16 cellular contexts compared by ENCODE assay signal in the genomic region with DNA sequence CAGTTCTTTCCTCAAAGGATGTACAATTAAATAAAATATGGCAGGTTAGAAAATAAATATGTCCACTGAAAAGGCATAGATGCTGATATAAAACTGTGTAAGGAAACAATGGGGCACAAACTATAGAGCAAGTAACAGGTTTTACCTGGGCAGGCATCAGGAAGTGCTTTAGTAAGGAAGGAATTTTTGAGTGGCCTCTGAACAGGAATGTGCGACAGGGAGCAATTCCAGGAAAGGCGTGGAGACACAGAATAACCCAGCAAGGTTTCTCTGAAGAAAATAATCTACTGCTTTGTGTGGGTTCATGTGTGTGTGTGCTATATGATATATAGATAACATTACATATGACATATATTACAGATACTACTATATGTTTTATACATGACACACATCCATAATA.
"Had no signal": no experiment of that assay in that cellular context is flagged by ENCODE, and none has a peak within 500 bp of the region (broad histone marks: within the 10 kb centered on the region; RNA-seq: fewer than 3 reads in every experiment).

No MANE protein-coding gene starts in this region.

- H3K36me3 ChIP-seq: esophagus muscularis mucosa, gastroesophageal sphincter, heart left ventricle, neural progenitor cell, prostate gland, transverse colon, vagina had no signal

- ATAC-seq: activated naive CD8-positive, alpha-beta T cell treated with anti-CD3 and anti-CD28 coated beads, Interleukin-2, amount 50 U/mL, for 24 hours; gastroesophageal sphincter; heart left ventricle; right cardiac atrium; WTC11 had no signal

- H3K27me3 ChIP-seq: esophagus muscularis mucosa, gastroesophageal sphincter, neural progenitor cell, transverse colon, vagina had no signal

- H3K4me1 ChIP-seq: neural progenitor cell, prostate gland, transverse colon, vagina had no signal

- H3K4me3 ChIP-seq: coronary artery, lung, neural progenitor cell, prostate gland, transverse colon, vagina had no signal

- H3K27me3 Mint-ChIP-seq: activated T-cell treated with anti-CD3 and anti-CD28 coated beads, Interleukin-2, amount 50 U/mL, for 24 hours had no signal

- H3K36me3 Mint-ChIP-seq: activated naive CD4-positive, alpha-beta T cell treated with anti-CD3 and anti-CD28 coated beads, Interleukin-2, amount 10 ng/mL, durations not matched to agents 7 days and 5 days; neural progenitor cell; WTC11 had no signal

- H3K27ac Mint-ChIP-seq: activated CD8-positive, alpha-beta T cell treated with anti-CD3 and anti-CD28 coated beads for 36 hours; activated naive CD4-positive, alpha-beta T cell treated with anti-CD3 and anti-CD28 coated beads, Interleukin-2, amount 10 ng/mL, durations not matched to agents 7 days and 5 days; activated naive CD8-positive, alpha-beta T cell treated with anti-CD3 and anti-CD28 coated beads, Interleukin-2, amount 50 U/mL, for 24 hours; activated T-cell treated with anti-CD3 and anti-CD28 coated beads, Interleukin-2, amount 50 U/mL, for 24 hours; neural progenitor cell; stimulated activated naive CD8-positive, alpha-beta T cell treated with anti-CD3 and anti-CD28 coated beads, Interleukin-15, Interleukin-2, amounts not matched to agents 100 ng/mL and 50 ng/mL, for 24 hours; WTC11 had no signal

- H3K27ac ChIP-seq: coronary artery, esophagus muscularis mucosa, gastroesophageal sphincter, heart left ventricle, neural progenitor cell, prostate gland, transverse colon, vagina had no signal

- H3K9me3 Mint-ChIP-seq: activated CD8-positive, alpha-beta T cell treated with anti-CD3 and anti-CD28 coated beads for 36 hours; activated naive CD4-positive, alpha-beta T cell treated with anti-CD3 and anti-CD28 coated beads, Interleukin-2, amount 10 ng/mL, durations not matched to agents 7 days and 5 days; activated naive CD8-positive, alpha-beta T cell treated with anti-CD3 and anti-CD28 coated beads, Interleukin-2, amount 50 U/mL, for 24 hours; activated T-cell treated with anti-CD3 and anti-CD28 coated beads, Interleukin-2, amount 50 U/mL, for 24 hours; neural progenitor cell; stimulated activated naive CD8-positive, alpha-beta T cell treated with anti-CD3 and anti-CD28 coated beads, Interleukin-15, Interleukin-2, amounts not matched to agents 100 ng/mL and 50 ng/mL, for 24 hours; WTC11 had no signal

- H3K4me3 Mint-ChIP-seq: activated CD8-positive, alpha-beta T cell treated with anti-CD3 and anti-CD28 coated beads for 36 hours; activated naive CD4-positive, alpha-beta T cell treated with anti-CD3 and anti-CD28 coated beads, Interleukin-2, amount 10 ng/mL, durations not matched to agents 7 days and 5 days; activated naive CD8-positive, alpha-beta T cell treated with anti-CD3 and anti-CD28 coated beads, Interleukin-2, amount 50 U/mL, for 24 hours; activated T-cell treated with anti-CD3 and anti-CD28 coated beads, Interleukin-2, amount 50 U/mL, for 24 hours; neural progenitor cell; stimulated activated naive CD8-positive, alpha-beta T cell treated with anti-CD3 and anti-CD28 coated beads, Interleukin-15, Interleukin-2, amounts not matched to agents 100 ng/mL and 50 ng/mL, for 24 hours; WTC11 had no signal

- H2AFZ ChIP-seq: neural progenitor cell had no signal

- H3K9ac ChIP-seq: neural progenitor cell had no signal

- H3K4me1 Mint-ChIP-seq: activated naive CD4-positive, alpha-beta T cell treated with anti-CD3 and anti-CD28 coated beads, Interleukin-2, amount 10 ng/mL, durations not matched to agents 7 days and 5 days; activated naive CD8-positive, alpha-beta T cell treated with anti-CD3 and anti-CD28 coated beads, Interleukin-2, amount 50 U/mL, for 24 hours had no signal

- H3K4me2 ChIP-seq: neural progenitor cell had no signal

- H3K9me3 ChIP-seq: esophagus muscularis mucosa, gastroesophageal sphincter, heart left ventricle, prostate gland, transverse colon, vagina had no signal
